Comparison of ENCODE assay signal across 9 cellular contexts in the genomic region with DNA sequence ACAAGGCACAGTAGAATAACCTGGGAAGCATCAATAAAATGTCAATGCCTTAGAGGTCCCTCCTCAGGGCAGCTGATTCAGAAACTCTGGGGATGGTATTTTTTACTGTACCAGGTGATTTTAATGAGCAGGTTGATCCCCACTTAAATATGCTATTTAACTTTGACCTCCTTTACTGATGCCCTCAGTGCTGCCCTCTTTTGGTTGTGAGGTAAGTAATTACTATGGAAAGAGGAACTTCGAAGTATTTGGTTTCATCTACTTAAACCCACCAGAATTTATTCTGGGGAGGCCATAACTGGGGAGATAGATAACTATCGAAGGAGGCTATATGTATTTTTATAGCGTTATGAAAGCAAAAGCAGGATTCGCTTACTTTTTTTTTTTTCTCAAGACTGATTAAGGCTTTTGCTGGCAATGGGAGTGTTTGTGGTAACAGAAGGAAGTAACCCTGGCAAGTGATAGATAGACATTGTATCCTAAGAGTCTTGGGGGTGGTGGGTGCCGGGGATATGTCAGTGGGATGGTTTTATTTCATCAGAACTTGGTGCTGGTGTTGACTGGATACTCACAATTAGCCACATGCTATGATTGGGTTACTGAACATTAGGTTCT.
A peak's percentile ranks its signal among the peaks of the same experiment; 100 is the strongest.
DNase-seq lines count a peak whose midpoint lies in the region; ATAC-seq and TF ChIP-seq lines count a peak whose summit lies in the region.
"Had no signal": no experiment of that assay in that cellular context is flagged by ENCODE, and none has a peak within 500 bp of the region (broad histone marks: within the 10 kb centered on the region; RNA-seq: fewer than 3 reads in every experiment).

No MANE protein-coding gene starts in this region.

- H3K27me3 Mint-ChIP-seq in activated T-cell treated with anti-CD3 and anti-CD28 coated beads, Interleukin-2, amount 50 U/mL, for 4 hours (ENCODE audit: low read depth): no peaks in the 10 kb centered on the region
- H3K27me3 Mint-ChIP-seq in T-helper 1 cell treated with Interleukin-12 subunit alpha and Interleukin-12 subunit beta and Interleukin-4 antibody, amounts not matched to agents 30 μg/mL and 1 μg/mL, for 36 hours (ENCODE audit: low read depth): no peaks in the 10 kb centered on the region

- TF ChIP-seq CTCF in tibial nerve (IDR thresholded peaks at IDR 0.05): no peak

- no peak for TF ChIP-seq POLR2A in tibial nerve (IDR thresholded peaks at IDR 0.05)

- no peak overlapping the region for H3K4me3 ChIP-seq in tibial nerve
- H3K4me3 ChIP-seq: upper lobe of left lung had no signal

- no peak overlapping the region for H3K27ac ChIP-seq in tibial nerve
- H3K27ac ChIP-seq: upper lobe of left lung had no signal

- peaks cover 0 to 19% (median 0%) of the 10 kb centered on the region in 3 donors for H3K36me3 ChIP-seq in tibial nerve
- H3K36me3 ChIP-seq: upper lobe of left lung had no signal

- H3K9me3 Mint-ChIP-seq in activated T-cell treated with anti-CD3 and anti-CD28 coated beads, Interleukin-2, amount 50 U/mL, for 4 hours: peaks cover under 1% of the 10 kb centered on the region
- H3K9me3 Mint-ChIP-seq in T-helper 1 cell treated with Interleukin-12 subunit alpha and Interleukin-12 subunit beta and Interleukin-4 antibody, amounts not matched to agents 30 μg/mL and 1 μg/mL, for 36 hours: no peaks in the 10 kb centered on the region

- 72% methylated on average over 5 of the region's 5 CpGs for WGBS in tibial nerve, 2 donors

- H3K27me3 ChIP-seq in tibial nerve: no peaks in the 10 kb centered on the region
- H3K27me3 ChIP-seq: upper lobe of left lung had no signal

- H3K4me1 ChIP-seq in tibial nerve: no peaks in the 10 kb centered on the region

- H3K4me1 Mint-ChIP-seq in activated T-cell treated with anti-CD3 and anti-CD28 coated beads, Interleukin-2, amount 50 U/mL, for 4 hours (ENCODE audit: low read depth): peaks cover 4% of the 10 kb centered on the region
- H3K4me1 Mint-ChIP-seq in T-helper 1 cell treated with Interleukin-12 subunit alpha and Interleukin-12 subunit beta and Interleukin-4 antibody, amounts not matched to agents 30 μg/mL and 1 μg/mL, for 36 hours (ENCODE audit: low read depth): peaks cover 2% of the 10 kb centered on the region

- no peaks in the 10 kb centered on the region for H3K9me3 ChIP-seq in tibial nerve
- H3K9me3 ChIP-seq: upper lobe of left lung had no signal

- ATAC-seq in activated T-cell treated with anti-CD3 and anti-CD28 coated beads, Interleukin-2, amount 50 U/mL, for 4 hours: no peak
- ATAC-seq in GM21381 (IDR thresholded peaks at IDR 0.05; ENCODE audit: unreplicated experiment) (peak; percentile 77), HG03469 (IDR thresholded peaks at IDR 0.05; ENCODE audit: unreplicated experiment) (peak; percentile 92)

- H3K4me3 Mint-ChIP-seq in activated T-cell treated with anti-CD3 and anti-CD28 coated beads, Interleukin-2, amount 50 U/mL, for 4 hours: peak overlapping the region; percentile 39
- H3K4me3 Mint-ChIP-seq in T-helper 1 cell treated with Interleukin-12 subunit alpha and Interleukin-12 subunit beta and Interleukin-4 antibody, amounts not matched to agents 30 μg/mL and 1 μg/mL, for 36 hours: peak overlapping the region; percentile 27

- H3K36me3 Mint-ChIP-seq in activated T-cell treated with anti-CD3 and anti-CD28 coated beads, Interleukin-2, amount 50 U/mL, for 4 hours (ENCODE audit: insufficient read depth): no peaks in the 10 kb centered on the region
- no peaks in the 10 kb centered on the region for H3K36me3 Mint-ChIP-seq in T-helper 1 cell treated with Interleukin-12 subunit alpha and Interleukin-12 subunit beta and Interleukin-4 antibody, amounts not matched to agents 30 μg/mL and 1 μg/mL, for 36 hours (ENCODE audit: low read depth)

- no peak for DNase-seq in activated T-cell treated with anti-CD3 and anti-CD28 coated beads, Interleukin-2, amount 50 U/mL, for 4 hours
- DNase-seq in activated T-cell treated with anti-CD3 and anti-CD28 coated beads for 4 hours (no peak), iPS-NIHi7 (ENCODE audit: extremely low spot score) (peak; percentile 48), tibial nerve (ENCODE audit: low spot score in 2 of 2) (no peak), AG08396 (ENCODE audit: low spot score) (no peak)
- DNase-seq: upper lobe of left lung had no signal

- no peak overlapping the region for H3K27ac Mint-ChIP-seq in T-helper 1 cell treated with Interleukin-12 subunit alpha and Interleukin-12 subunit beta and Interleukin-4 antibody, amounts not matched to agents 30 μg/mL and 1 μg/mL, for 36 hours

- no peak for TF ChIP-seq EP300 in tibial nerve (IDR thresholded peaks at IDR 0.05)

Comparison
In these comparisons a context has a peak if more than half of its experiments do, and no peak if none do; other contexts are left out.
1. ATAC-seq: peak in GM21381 (single experiment) and HG03469 (single experiment); none in activated T-cell treated with anti-CD3 and anti-CD28 coated beads, Interleukin-2, amount 50 U/mL, for 4 hours (0 of 2).